9 cellular contexts compared by ENCODE assay signal in genomic region chr11:123020968-123021367, GRCh38. TPM values are rescaled to one million over a fixed set of nuclear protein-coding genes. Genes with fewer than 3 reads are reported as not detected.
DNase-seq lines count a peak whose midpoint lies in the region; ATAC-seq and TF ChIP-seq lines count a peak whose summit lies in the region.
"Had no signal": no experiment of that assay in that cellular context is flagged by ENCODE, and none has a peak within 500 bp of the region (broad histone marks: within the 10 kb centered on the region; RNA-seq: fewer than 3 reads in every experiment).

No MANE protein-coding gene starts in this region.

- DNase-seq in CD4-positive, alpha-beta T cell, result peak in 2 of 10 experiments; percentile 7 to 11
- DNase-seq in HuH-7 (ENCODE audit: low spot score) (peak; percentile 64), Panc1 (ENCODE audit: low read depth, low spot score) (no peak), amniotic stem cell (lab: John Stamatoyannopoulos, UW) (peak; percentile 34), left kidney (ENCODE audit: low read depth, low spot score) (peak; percentile 55), upper lobe of right lung (peak; percentile 65)

- POLR2A ChIA-PET in CD4-positive, alpha-beta T cell (lab: Charles Lee), result interaction anchor here (0.8 to 1.1 kb wide), 2 partner anchors 157 to 237 kb away, joined by 3 read pairs; no protein-coding TSS in a partner anchor
- POLR2A ChIA-PET in Panc1 (lab: Charles Lee), result interaction anchor here (0.7 to 1.2 kb wide), 2 partner anchors 9 to 164 kb away, joined by 3 to 4 read pairs; no protein-coding TSS in a partner anchor

- H3K27ac Mint-ChIP-seq in CD4-positive, alpha-beta T cell, result no peak overlapping the region

- no TSS peak for BruUV-seq in Panc1 (replicated peaks; lab: Mats Ljungman, UMichigan)

- ATAC-seq in CD4-positive, alpha-beta T cell (ENCODE audit: poor library complexity), result peak; percentile 60
- ATAC-seq in GM18517 (IDR thresholded peaks at IDR 0.05; ENCODE audit: unreplicated experiment), result peak; percentile 46
- ATAC-seq in Panc1, result peak; percentile 64
- peak; percentile 92 for ATAC-seq in upper lobe of right lung
- ATAC-seq in GM21367 (IDR thresholded peaks at IDR 0.05; ENCODE audit: unreplicated experiment), result no peak

- peaks cover 5% of the 10 kb centered on the region; the same call in 1 of the 2 replicates for H3K4me1 ChIP-seq in Panc1 (ENCODE audit: control insufficient read depth, insufficient read depth, low read length)
- peaks cover 9% of the 10 kb centered on the region for H3K4me1 ChIP-seq in upper lobe of right lung

- no peaks in the 10 kb centered on the region for H3K36me3 Mint-ChIP-seq in CD4-positive, alpha-beta T cell (ENCODE audit: low read depth)

- no peaks in the 10 kb centered on the region for H3K9me3 ChIP-seq in CD4-positive, alpha-beta T cell (ENCODE audit: control insufficient read depth, low read length)
- no peaks in the 10 kb centered on the region for H3K9me3 ChIP-seq in Panc1 (ENCODE audit: control insufficient read depth, insufficient read depth, low read depth, low read length)
- H3K9me3 ChIP-seq in upper lobe of right lung, result no peaks in the 10 kb centered on the region
- H3K9me3 ChIP-seq: neutrophil had no signal

- in situ Hi-C loops in Panc1 (cut with HindIII; ENCODE audit: low pct_unique_long_range_greater_than_20kb, low sequenced_read_pairs), result no loop called here

- H3K27me3 ChIP-seq in CD4-positive, alpha-beta T cell (ENCODE audit: control insufficient read depth, insufficient read depth, low read length), result no peaks in the 10 kb centered on the region
- no peaks in the 10 kb centered on the region for H3K27me3 ChIP-seq in Panc1 (ENCODE audit: control insufficient read depth, insufficient read depth, low read length)
- peaks cover 3% of the 10 kb centered on the region for H3K27me3 ChIP-seq in upper lobe of right lung

- peaks cover 8% of the 10 kb centered on the region for H3K4me1 Mint-ChIP-seq in CD4-positive, alpha-beta T cell (ENCODE audit: low read depth)

- no peaks in the 10 kb centered on the region for H3K9me3 Mint-ChIP-seq in CD4-positive, alpha-beta T cell

- no peak overlapping the region for H3K4me3 Mint-ChIP-seq in CD4-positive, alpha-beta T cell

- H3K27ac ChIP-seq in CD4-positive, alpha-beta T cell (ENCODE audit: low read depth, low read length), result no peak overlapping the region
- no peak overlapping the region for H3K27ac ChIP-seq in Panc1 (ENCODE audit: low read length)
- H3K27ac ChIP-seq in upper lobe of right lung, result no peak overlapping the region
- H3K27ac ChIP-seq: neutrophil had no signal

- TF ChIP-seq CTCF in CD4-positive, alpha-beta T cell (IDR thresholded peaks at IDR 0.05), result peak; percentile 58
- TF ChIP-seq CTCF in Panc1 (IDR thresholded peaks at IDR 0.05), result peak; percentile 82
- TF ChIP-seq CTCF in upper lobe of right lung (IDR thresholded peaks at IDR 0.05), result peak; percentile 64

- intact Hi-C loops in CD4-positive, alpha-beta T cell (cut with DNase I, micrococcal nuclease), result loop anchor here (5.0 to 10.0 kb wide), 4 partner anchors 224 to 439 kb away; no protein-coding TSS in a partner anchor
- intact Hi-C loops in Panc1 (cut with micrococcal nuclease; ENCODE audit: unreplicated experiment), result no loop called here
- intact Hi-C loops in upper lobe of right lung (cut with DNase I), result loop anchor here (10.0 kb wide), 1 partner anchor 156 kb away; no protein-coding TSS in a partner anchor

- H3K36me3 ChIP-seq in Panc1 (ENCODE audit: control insufficient read depth, insufficient read depth, low read length), result no peaks in the 10 kb centered on the region
- no peaks in the 10 kb centered on the region for H3K36me3 ChIP-seq in upper lobe of right lung
- H3K36me3 ChIP-seq: neutrophil had no signal

- CTCF ChIA-PET in CD4-positive, alpha-beta T cell (lab: Charles Lee), result interaction anchor here (0.6 to 2.8 kb wide), 5 partner anchors 34 to 440 kb away, joined by 3 to 9 read pairs (median 3); no protein-coding TSS in a partner anchor
- CTCF ChIA-PET in Panc1 (lab: Charles Lee), result interaction anchor here (0.5 to 1.1 kb wide), 10 partner anchors 32 to 363 kb away, joined by 3 to 15 read pairs (median 4); no protein-coding TSS in a partner anchor

- H3K27me3 Mint-ChIP-seq in CD4-positive, alpha-beta T cell, result peaks cover 11% of the 10 kb centered on the region

- H3K4me3 ChIP-seq in Panc1 (ENCODE audit: low read depth in 2 of 2, low read length in 2 of 2), result no peak overlapping the region
- H3K4me3 ChIP-seq in upper lobe of right lung, result no peak overlapping the region

RNA-seq across cellular contexts. Expression of gene BSX, which starts 39.3 kb away (rescaled TPM):
- not detected for total RNA-seq in CD4-positive, alpha-beta T cell
- total RNA-seq in Panc1 (2021; ENCODE audit: unreplicated experiment) (not detected), upper lobe of right lung (not detected)
- polyA plus RNA-seq in Panc1 (2012; ENCODE audit: insufficient read length), result not detected

RNA-seq across cellular contexts. Expression of gene HSPA8, which starts 41.0 kb away (rescaled TPM):
- total RNA-seq in CD4-positive, alpha-beta T cell, result 100 to 1,000 TPM; 788 to 811 TPM
- total RNA-seq in Panc1 (2021; ENCODE audit: unreplicated experiment), result 1,755 TPM
- polyA plus RNA-seq in Panc1 (2012; ENCODE audit: insufficient read length), result 990 TPM
- total RNA-seq in upper lobe of right lung, result 840 TPM
